In genomic region chr2:178395295-178395694, GRCh38 we compare ENCODE assay signal across 32 cellular contexts.
"Had no signal": no experiment of that assay in that cellular context is flagged by ENCODE, and none has a peak within 500 bp of the region (broad histone marks: within the 10 kb centered on the region; RNA-seq: fewer than 3 reads in every experiment).

No MANE protein-coding gene starts in this region.

- DNase-seq: activated CD4-positive, alpha-beta memory T cell treated with anti-CD3 and anti-CD28 coated beads for 36 hours; activated CD4-positive, alpha-beta T cell treated with anti-CD3 and anti-CD28 coated beads for 36 hours; activated CD4-positive, alpha-beta T cell treated with anti-CD3 and anti-CD28 coated beads, Interleukin-2, amount 10 ng/mL, durations not matched to agents 24 days and 14 days; activated CD4-positive, CD25-positive, alpha-beta regulatory T cell; activated CD4-positive, CD25-positive, alpha-beta regulatory T cell treated with anti-CD3 and anti-CD28 coated beads, Interleukin-2, amount 50 U/mL, for 72 hours; activated CD8-positive, alpha-beta memory T cell treated with anti-CD3 and anti-CD28 coated beads, Interleukin-2, amount 10 ng/mL, durations not matched to agents 7 days and 5 days; activated CD8-positive, alpha-beta memory T cell treated with anti-CD3 and anti-CD28 coated beads, Interleukin-2, amount 50 U/mL, for 4 hours; activated CD8-positive, alpha-beta T cell treated with anti-CD3 and anti-CD28 coated beads, Interleukin-2, amount 10 ng/mL, durations not matched to agents 7 days and 5 days; activated effector memory CD4-positive, alpha-beta T cell treated with anti-CD3 and anti-CD28 coated beads, Interleukin-2, amount 50 U/mL, for 16 hours; activated naive CD4-positive, alpha-beta T cell treated with anti-CD3 and anti-CD28 coated beads for 36 hours; activated naive CD8-positive, alpha-beta T cell treated with anti-CD3 and anti-CD28 coated beads for 36 hours; activated naive CD8-positive, alpha-beta T cell treated with anti-CD3 and anti-CD28 coated beads, Interleukin-2, amount 50 U/mL, for 24 hours; activated T-cell treated with anti-CD3 and anti-CD28 coated beads, Interleukin-2, amount 50 U/mL, for 1 hour; activated T-cell treated with anti-CD3 and anti-CD28 coated beads, Interleukin-2, amount 50 U/mL, for 48 hours; adrenal gland; amygdala; aorta; body of pancreas; central memory CD4-positive, alpha-beta T cell; cerebellar nuclear complex; colonic mucosa; effector CD8-positive, alpha-beta T cell; esophagus squamous epithelium; foreskin melanocyte; head of caudate nucleus; T-helper 17 cell; T1000 had no signal

- H3K4me1 ChIP-seq: adrenal gland, body of pancreas, colonic mucosa, esophagus squamous epithelium had no signal

- H3K27ac Mint-ChIP-seq: activated CD4-positive, alpha-beta memory T cell treated with anti-CD3 and anti-CD28 coated beads for 36 hours; activated CD4-positive, alpha-beta T cell treated with anti-CD3 and anti-CD28 coated beads for 36 hours; activated CD4-positive, alpha-beta T cell treated with anti-CD3 and anti-CD28 coated beads, Interleukin-2, amount 10 ng/mL, durations not matched to agents 24 days and 14 days; activated CD8-positive, alpha-beta memory T cell treated with anti-CD3 and anti-CD28 coated beads, Interleukin-2, amount 10 ng/mL, durations not matched to agents 7 days and 5 days; activated CD8-positive, alpha-beta T cell treated with anti-CD3 and anti-CD28 coated beads, Interleukin-2, amount 10 ng/mL, durations not matched to agents 7 days and 5 days; activated naive CD4-positive, alpha-beta T cell treated with anti-CD3 and anti-CD28 coated beads for 36 hours; activated naive CD4-positive, alpha-beta T cell treated with anti-CD3 and anti-CD28 coated beads, Interleukin-2, amount 50 U/mL, for 24 hours; activated naive CD8-positive, alpha-beta T cell treated with anti-CD3 and anti-CD28 coated beads for 36 hours; activated naive CD8-positive, alpha-beta T cell treated with anti-CD3 and anti-CD28 coated beads, Interleukin-2, amount 50 U/mL, for 24 hours; activated T-helper 1 cell treated with anti-CD3 and anti-CD28 coated beads, Interleukin-12 subunit alpha, Interleukin-12 subunit beta, Interleukin-2, Interleukin-4 antibody, amounts not matched to agents 30 ng/mL and 10 ng/mL and 1 ng/mL, durations not matched to agents 14 hours and 24 hours and 36 hours; activated T-helper 2 cell treated with anti-CD3 and anti-CD28 coated beads, Interferon-gamma antibody, Interleukin-2, Interleukin-4, amounts not matched to agents 10 μg/mL and 5 μg/mL and 100 μg/mL, durations not matched to agents 14 hours and 24 hours and 36 hours; T-helper 17 cell; T-helper 2 cell treated with Interferon-gamma antibody and Interleukin-4, amounts not matched to agents 5 μg/mL and 100 μg/mL, for 36 hours had no signal

- H3K27me3 ChIP-seq: adrenal gland, body of pancreas, colonic mucosa, esophagus squamous epithelium had no signal

- H3K4me3 ChIP-seq: adrenal gland, body of pancreas, colonic mucosa, esophagus squamous epithelium had no signal

- H3K27ac ChIP-seq: adrenal gland, body of pancreas, colonic mucosa, epithelial cell of prostate, esophagus squamous epithelium had no signal

- H3K36me3 Mint-ChIP-seq: activated CD4-positive, alpha-beta memory T cell treated with anti-CD3 and anti-CD28 coated beads for 36 hours; activated CD8-positive, alpha-beta memory T cell treated with anti-CD3 and anti-CD28 coated beads, Interleukin-2, amount 10 ng/mL, durations not matched to agents 7 days and 5 days; activated naive CD4-positive, alpha-beta T cell treated with anti-CD3 and anti-CD28 coated beads, Interleukin-2, amount 50 U/mL, for 24 hours; activated naive CD8-positive, alpha-beta T cell treated with anti-CD3 and anti-CD28 coated beads for 36 hours had no signal

- H3K4me3 Mint-ChIP-seq: activated CD4-positive, alpha-beta memory T cell treated with anti-CD3 and anti-CD28 coated beads for 36 hours; activated CD4-positive, alpha-beta T cell treated with anti-CD3 and anti-CD28 coated beads for 36 hours; activated CD4-positive, alpha-beta T cell treated with anti-CD3 and anti-CD28 coated beads, Interleukin-2, amount 10 ng/mL, durations not matched to agents 24 days and 14 days; activated CD8-positive, alpha-beta memory T cell treated with anti-CD3 and anti-CD28 coated beads, Interleukin-2, amount 10 ng/mL, durations not matched to agents 7 days and 5 days; activated CD8-positive, alpha-beta T cell treated with anti-CD3 and anti-CD28 coated beads, Interleukin-2, amount 10 ng/mL, durations not matched to agents 7 days and 5 days; activated naive CD4-positive, alpha-beta T cell treated with anti-CD3 and anti-CD28 coated beads for 36 hours; activated naive CD4-positive, alpha-beta T cell treated with anti-CD3 and anti-CD28 coated beads, Interleukin-2, amount 50 U/mL, for 24 hours; activated naive CD8-positive, alpha-beta T cell treated with anti-CD3 and anti-CD28 coated beads for 36 hours; activated naive CD8-positive, alpha-beta T cell treated with anti-CD3 and anti-CD28 coated beads, Interleukin-2, amount 50 U/mL, for 24 hours; activated T-helper 1 cell treated with anti-CD3 and anti-CD28 coated beads, Interleukin-12 subunit alpha, Interleukin-12 subunit beta, Interleukin-2, Interleukin-4 antibody, amounts not matched to agents 30 ng/mL and 10 ng/mL and 1 ng/mL, durations not matched to agents 14 hours and 24 hours and 36 hours; T-helper 17 cell; T-helper 2 cell treated with Interferon-gamma antibody and Interleukin-4, amounts not matched to agents 5 μg/mL and 100 μg/mL, for 36 hours had no signal

- H3K9me3 Mint-ChIP-seq: activated CD4-positive, alpha-beta memory T cell treated with anti-CD3 and anti-CD28 coated beads for 36 hours; activated CD4-positive, alpha-beta T cell treated with anti-CD3 and anti-CD28 coated beads, Interleukin-2, amount 10 ng/mL, durations not matched to agents 24 days and 14 days; activated naive CD4-positive, alpha-beta T cell treated with anti-CD3 and anti-CD28 coated beads for 36 hours; activated naive CD4-positive, alpha-beta T cell treated with anti-CD3 and anti-CD28 coated beads, Interleukin-2, amount 50 U/mL, for 24 hours; activated naive CD8-positive, alpha-beta T cell treated with anti-CD3 and anti-CD28 coated beads for 36 hours; activated naive CD8-positive, alpha-beta T cell treated with anti-CD3 and anti-CD28 coated beads, Interleukin-2, amount 50 U/mL, for 24 hours; activated T-helper 1 cell treated with anti-CD3 and anti-CD28 coated beads, Interleukin-12 subunit alpha, Interleukin-12 subunit beta, Interleukin-2, Interleukin-4 antibody, amounts not matched to agents 30 ng/mL and 10 ng/mL and 1 ng/mL, durations not matched to agents 14 hours and 24 hours and 36 hours; activated T-helper 2 cell treated with anti-CD3 and anti-CD28 coated beads, Interferon-gamma antibody, Interleukin-2, Interleukin-4, amounts not matched to agents 10 μg/mL and 5 μg/mL and 100 μg/mL, durations not matched to agents 14 hours and 24 hours and 36 hours; T-helper 2 cell treated with Interferon-gamma antibody and Interleukin-4, amounts not matched to agents 5 μg/mL and 100 μg/mL, for 36 hours had no signal

- H3K4me1 Mint-ChIP-seq: activated CD4-positive, alpha-beta T cell treated with anti-CD3 and anti-CD28 coated beads for 36 hours; activated naive CD4-positive, alpha-beta T cell treated with anti-CD3 and anti-CD28 coated beads, Interleukin-2, amount 50 U/mL, for 24 hours; activated naive CD8-positive, alpha-beta T cell treated with anti-CD3 and anti-CD28 coated beads for 36 hours; activated naive CD8-positive, alpha-beta T cell treated with anti-CD3 and anti-CD28 coated beads, Interleukin-2, amount 50 U/mL, for 24 hours had no signal

- H3K27me3 Mint-ChIP-seq: activated CD4-positive, alpha-beta memory T cell treated with anti-CD3 and anti-CD28 coated beads for 36 hours; activated CD4-positive, alpha-beta T cell treated with anti-CD3 and anti-CD28 coated beads for 36 hours; activated naive CD4-positive, alpha-beta T cell treated with anti-CD3 and anti-CD28 coated beads, Interleukin-2, amount 50 U/mL, for 24 hours; activated naive CD8-positive, alpha-beta T cell treated with anti-CD3 and anti-CD28 coated beads for 36 hours; activated naive CD8-positive, alpha-beta T cell treated with anti-CD3 and anti-CD28 coated beads, Interleukin-2, amount 50 U/mL, for 24 hours had no signal

- H3K36me3 ChIP-seq: adrenal gland, colonic mucosa, esophagus squamous epithelium had no signal

- ATAC-seq: activated CD4-positive, alpha-beta T cell treated with anti-CD3 and anti-CD28 coated beads for 36 hours; activated CD8-positive, alpha-beta memory T cell treated with anti-CD3 and anti-CD28 coated beads, Interleukin-2, amount 10 ng/mL, durations not matched to agents 7 days and 5 days; activated CD8-positive, alpha-beta T cell treated with anti-CD3 and anti-CD28 coated beads, Interleukin-2, amount 10 ng/mL, durations not matched to agents 7 days and 5 days; activated naive CD8-positive, alpha-beta T cell treated with anti-CD3 and anti-CD28 coated beads, Interleukin-2, amount 50 U/mL, for 24 hours; body of pancreas; T-helper 17 cell had no signal

- H3K9me3 ChIP-seq: adrenal gland, body of pancreas, colonic mucosa, esophagus squamous epithelium had no signal
